In the genomic region with DNA sequence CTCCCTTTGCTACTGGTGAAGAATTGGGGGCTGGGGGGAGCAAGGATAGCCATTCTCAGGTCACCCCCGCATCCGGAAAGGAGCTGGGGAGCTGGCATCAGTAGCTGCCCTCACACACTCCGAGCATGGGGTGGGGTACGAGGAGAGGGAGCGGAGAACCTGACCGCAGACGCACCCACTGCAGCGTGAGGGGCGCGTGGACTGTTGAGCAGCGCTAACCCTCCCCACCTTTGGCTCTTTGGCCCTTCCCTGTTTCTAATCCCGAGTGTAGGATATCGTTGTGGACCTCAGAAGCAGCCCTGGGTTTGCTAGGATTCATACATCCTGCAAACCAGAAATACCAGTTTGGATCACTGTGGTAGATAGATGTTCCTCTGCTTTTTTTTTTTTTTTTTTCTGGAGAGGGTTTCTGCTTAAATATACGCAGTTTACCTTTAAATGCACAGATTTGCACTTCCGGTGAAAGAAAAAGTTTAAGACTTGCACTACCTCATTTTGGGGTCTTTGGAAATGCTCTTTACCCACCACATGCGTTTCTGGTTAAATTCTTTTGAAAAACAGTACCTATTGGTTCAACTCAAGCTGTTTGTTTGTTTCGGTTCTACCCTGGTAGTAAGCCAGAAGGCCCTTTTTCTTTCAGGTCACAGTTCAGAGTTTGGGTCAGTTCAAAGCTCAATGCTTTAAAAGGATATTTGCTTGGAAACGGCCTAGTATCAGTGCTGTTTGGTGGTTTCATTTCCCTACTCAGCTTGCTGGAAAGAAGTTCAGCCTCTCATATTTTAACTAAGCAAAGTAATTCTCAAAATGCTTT, we compare ENCODE assay signal across 8 cellular contexts. TPM values are rescaled to one million over a fixed set of nuclear protein-coding genes. Genes with fewer than 3 reads are reported as not detected.
DNase-seq lines count a peak whose midpoint lies in the region; ATAC-seq lines count a peak whose summit lies in the region.

No MANE protein-coding gene starts in this region.

- ATAC-seq in GM21381 (IDR thresholded peaks at IDR 0.05; ENCODE audit: unreplicated experiment): peak; percentile 42
- ATAC-seq in left colon: peak; percentile 43
- no peak for ATAC-seq in GM19328 (IDR thresholded peaks at IDR 0.05; ENCODE audit: unreplicated experiment)

- intact Hi-C loops in left colon (cut with DNase I, micrococcal nuclease): no loop called here

- in situ Hi-C loops in SK-MEL-5 (cut with HindIII; ENCODE audit: low pct_unique_long_range_greater_than_20kb, low sequenced_read_pairs): no loop called here

- H3K27ac ChIP-seq in caudate nucleus (ENCODE audit: low read depth, low read length): peak overlapping the region; percentile 60

- peak; percentile 88 for DNase-seq in DMS53 treated with DMSO at 0.1 percent for 48 hours (lab: John Stamatoyannopoulos, UW; ENCODE audit: unreplicated experiment)
- peak; percentile 14 for DNase-seq in HS-5 (ENCODE audit: low read depth)
- DNase-seq in SK-MEL-5 (ENCODE audit: low read depth, low spot score): peak; percentile 49
- DNase-seq in caudate nucleus (lab: John Stamatoyannopoulos, UW): peak in 16 of 61 donors; percentile 6 to 67 (median 32)
- DNase-seq in left colon: peak; percentile 57
- peak; percentile 2 to 6 for DNase-seq in stimulated activated CD8-positive, alpha-beta memory T cell treated with anti-CD3 and anti-CD28 coated beads, Interleukin-2, amount 100 ng/mL, for 1 hour (ENCODE audit: low read depth in 2 of 2)

RNA-seq across cellular contexts. Expression of gene DDI2, which starts 0.8 kb away (rescaled TPM):
- 18.6 and 18.8 TPM in 2 replicates for total RNA-seq in SK-MEL-5 (2014; rRNA removed; shearing (Covaris generic))
- 15.8 and 21.3 TPM in 2 replicates for polyA plus RNA-seq in SK-MEL-5 (2015; cell fraction: cytosol; rRNA removed)
- polyA plus RNA-seq in SK-MEL-5 (2015; cell fraction: nucleus; rRNA removed): 16.1 and 22.4 TPM in 2 replicates
- total RNA-seq in left colon: 10 to 100 TPM; 27.4 to 37.6 TPM

RNA-seq across cellular contexts. Expression of gene AGMAT, which starts 33.2 kb away (rescaled TPM):
- total RNA-seq in SK-MEL-5 (2014; rRNA removed; shearing (Covaris generic)): 0.05 TPM in 1 of 2 replicates, not detected in the other
- polyA plus RNA-seq in SK-MEL-5 (2015; cell fraction: cytosol; rRNA removed): not detected in 2 replicates
- polyA plus RNA-seq in SK-MEL-5 (2015; cell fraction: nucleus; rRNA removed): 0.11 TPM in 1 of 2 replicates, not detected in the other
- 10 to 100 TPM; 18.4 to 25.1 TPM for total RNA-seq in left colon

Comparison
In these comparisons a context has a peak if more than half of its experiments do, and no peak if none do; other contexts are left out.
1. RNA of gene AGMAT, which starts 33.2 kb away (total RNA-seq): 18.4 to 25.1 TPM in left colon; 0.05 TPM in SK-MEL-5; every median in the first group is over 10 times any median in the second.